ENCODE assay signal across 30 cellular contexts in genomic region chr18:37389684-37390368, GRCh38.
"Had no signal": no experiment of that assay in that cellular context is flagged by ENCODE, and none has a peak within 500 bp of the region (broad histone marks: within the 10 kb centered on the region; RNA-seq: fewer than 3 reads in every experiment).

No MANE protein-coding gene starts in this region.

- H3K9me3 ChIP-seq: SJSA1, SK-N-SH had no signal

- H3K36me3 ChIP-seq: brain microvascular endothelial cell, SJSA1 had no signal

- DNase-seq: activated B cell treated with CpG ODN at 0.5 μM for 24 hours; activated CD4-positive, alpha-beta memory T cell treated with anti-CD3 and anti-CD28 coated beads for 36 hours; activated CD4-positive, alpha-beta T cell treated with anti-CD3 and anti-CD28 coated beads for 4 hours; activated CD4-positive, alpha-beta T cell treated with anti-CD3 and anti-CD28 coated beads, Interleukin-2, amount 50 U/mL, for 1 hour; activated CD4-positive, CD25-positive, alpha-beta regulatory T cell treated with anti-CD3 and anti-CD28 coated beads, Interleukin-2, amount 50 U/mL, for 72 hours; activated CD8-positive, alpha-beta memory T cell treated with anti-CD3 and anti-CD28 coated beads, Interleukin-2, amount 50 U/mL, for 4 hours; activated gamma-delta T cell treated with Interleukin-2 at 50 U/mL for 16 hours; activated naive CD4-positive, alpha-beta T cell treated with anti-CD3 and anti-CD28 coated beads for 36 hours; activated naive CD8-positive, alpha-beta T cell treated with anti-CD3 and anti-CD28 coated beads, Interleukin-2, amount 50 U/mL, for 24 hours; activated T-cell treated with anti-CD3 and anti-CD28 coated beads for 4 hours; activated T-cell treated with anti-CD3 and anti-CD28 coated beads, Interleukin-2, amount 50 U/mL, for 4 hours; aorta; brain microvascular endothelial cell; MM.1S; MV-4-11; NCI-H1092; NCI-H1436 treated with DMSO at 0.1 percent for 48 hours; NCI-H1694 treated with DMSO at 0.1 percent for 48 hours; NCI-H2107; NCI-H2171; NCI-H526 treated with DMSO at 0.1 percent for 48 hours; NCI-H82; SHP77 treated with DMSO at 0.1 percent for 48 hours; SK-N-SH; T-cell; T-helper 17 cell had no signal

- ATAC-seq: activated naive CD8-positive, alpha-beta T cell treated with anti-CD3 and anti-CD28 coated beads, Interleukin-2, amount 50 U/mL, for 24 hours; activated T-cell treated with anti-CD3 and anti-CD28 coated beads, Interleukin-2, amount 50 U/mL, for 4 hours; Panc1; T-cell; T-helper 17 cell had no signal

- H3K4me3 ChIP-seq: SJSA1 had no signal

- H3K27ac ChIP-seq: brain microvascular endothelial cell, KMS-11, SJSA1, VCaP had no signal

- H3K4me2 ChIP-seq: KMS-11, SK-N-SH had no signal

- H3K9ac ChIP-seq: KMS-11, SK-N-SH had no signal
